Comparison of ENCODE assay signal across 2 cellular contexts in genomic region chr2:215571693-215572092, GRCh38.
TF ChIP-seq lines count a peak whose summit lies in the region.

No MANE protein-coding gene starts in this region.

TF ChIP-seq in SK-N-SH, 30 proteins besides CTCF, POLR2A, EP300 and RAD21 (continued from another document):
- TF ChIP-seq, protein P1, sequence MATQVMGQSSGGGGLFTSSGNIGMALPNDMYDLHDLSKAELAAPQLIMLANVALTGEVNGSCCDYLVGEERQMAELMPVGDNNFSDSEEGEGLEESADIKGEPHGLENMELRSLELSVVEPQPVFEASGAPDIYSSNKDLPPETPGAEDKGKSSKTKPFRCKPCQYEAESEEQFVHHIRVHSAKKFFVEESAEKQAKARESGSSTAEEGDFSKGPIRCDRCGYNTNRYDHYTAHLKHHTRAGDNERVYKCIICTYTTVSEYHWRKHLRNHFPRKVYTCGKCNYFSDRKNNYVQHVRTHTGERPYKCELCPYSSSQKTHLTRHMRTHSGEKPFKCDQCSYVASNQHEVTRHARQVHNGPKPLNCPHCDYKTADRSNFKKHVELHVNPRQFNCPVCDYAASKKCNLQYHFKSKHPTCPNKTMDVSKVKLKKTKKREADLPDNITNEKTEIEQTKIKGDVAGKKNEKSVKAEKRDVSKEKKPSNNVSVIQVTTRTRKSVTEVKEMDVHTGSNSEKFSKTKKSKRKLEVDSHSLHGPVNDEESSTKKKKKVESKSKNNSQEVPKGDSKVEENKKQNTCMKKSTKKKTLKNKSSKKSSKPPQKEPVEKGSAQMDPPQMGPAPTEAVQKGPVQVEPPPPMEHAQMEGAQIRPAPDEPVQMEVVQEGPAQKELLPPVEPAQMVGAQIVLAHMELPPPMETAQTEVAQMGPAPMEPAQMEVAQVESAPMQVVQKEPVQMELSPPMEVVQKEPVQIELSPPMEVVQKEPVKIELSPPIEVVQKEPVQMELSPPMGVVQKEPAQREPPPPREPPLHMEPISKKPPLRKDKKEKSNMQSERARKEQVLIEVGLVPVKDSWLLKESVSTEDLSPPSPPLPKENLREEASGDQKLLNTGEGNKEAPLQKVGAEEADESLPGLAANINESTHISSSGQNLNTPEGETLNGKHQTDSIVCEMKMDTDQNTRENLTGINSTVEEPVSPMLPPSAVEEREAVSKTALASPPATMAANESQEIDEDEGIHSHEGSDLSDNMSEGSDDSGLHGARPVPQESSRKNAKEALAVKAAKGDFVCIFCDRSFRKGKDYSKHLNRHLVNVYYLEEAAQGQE (IDR thresholded peaks at IDR 0.05; ENCODE audit: low read depth, low read length): no peak
- TF ChIP-seq FOXM1 (IDR thresholded peaks at IDR 0.05; ENCODE audit: low read depth) (no peak), MXI1 (IDR thresholded peaks at IDR 0.05; ENCODE audit: low read depth, low read length) (no peak), ELF1 (IDR thresholded peaks at IDR 0.05) (no peak), CHD2 (IDR thresholded peaks at IDR 0.05; ENCODE audit: low read length, partially characterized antibody) (no peak), FOXJ3 (CRISPR knock-in tag; IDR thresholded peaks at IDR 0.05) (no peak), SIN3A (IDR thresholded peaks at IDR 0.05; ENCODE audit: borderline replicate concordance, low read depth, low read length) (no peak), POLR2AphosphoS5 (IDR thresholded peaks at IDR 0.05; ENCODE audit: low read depth, low read length) (no peak), JUND (IDR thresholded peaks at IDR 0.05) (no peak), NFIC (IDR thresholded peaks at IDR 0.05; ENCODE audit: borderline replicate concordance) (no peak)
TF ChIP-seq in SK-N-SH: peak in this region for 0.

TF ChIP-seq in SK-N-SH treated with all-trans-retinoic acid at 6 μM for 48 hours, 23 proteins besides CTCF, POLR2A, EP300 and RAD21 (continued from another document):
- TF ChIP-seq POU6F1 (CRISPR knock-in tag; IDR thresholded peaks at IDR 0.05; ENCODE audit: borderline replicate concordance, low read depth) (no peak), GLIS3 (CRISPR knock-in tag; IDR thresholded peaks at IDR 0.05) (no peak), TCF4 (CRISPR knock-in tag; IDR thresholded peaks at IDR 0.05; ENCODE audit: borderline replicate concordance) (no peak), ZFP30 (CRISPR knock-in tag; IDR thresholded peaks at IDR 0.05) (no peak), ZNF8 (CRISPR knock-in tag; IDR thresholded peaks at IDR 0.05) (no peak)
- TF ChIP-seq, protein P2, sequence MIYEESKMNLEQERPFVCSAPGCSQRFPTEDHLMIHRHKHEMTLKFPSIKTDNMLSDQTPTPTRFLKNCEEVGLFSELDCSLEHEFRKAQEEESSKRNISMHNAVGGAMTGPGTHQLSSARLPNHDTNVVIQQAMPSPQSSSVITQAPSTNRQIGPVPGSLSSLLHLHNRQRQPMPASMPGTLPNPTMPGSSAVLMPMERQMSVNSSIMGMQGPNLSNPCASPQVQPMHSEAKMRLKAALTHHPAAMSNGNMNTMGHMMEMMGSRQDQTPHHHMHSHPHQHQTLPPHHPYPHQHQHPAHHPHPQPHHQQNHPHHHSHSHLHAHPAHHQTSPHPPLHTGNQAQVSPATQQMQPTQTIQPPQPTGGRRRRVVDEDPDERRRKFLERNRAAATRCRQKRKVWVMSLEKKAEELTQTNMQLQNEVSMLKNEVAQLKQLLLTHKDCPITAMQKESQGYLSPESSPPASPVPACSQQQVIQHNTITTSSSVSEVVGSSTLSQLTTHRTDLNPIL (CRISPR knock-in tag; IDR thresholded peaks at IDR 0.05; ENCODE audit: low read depth): no peak
